ENCODE assay signal across 28 cellular contexts in the genomic region with DNA sequence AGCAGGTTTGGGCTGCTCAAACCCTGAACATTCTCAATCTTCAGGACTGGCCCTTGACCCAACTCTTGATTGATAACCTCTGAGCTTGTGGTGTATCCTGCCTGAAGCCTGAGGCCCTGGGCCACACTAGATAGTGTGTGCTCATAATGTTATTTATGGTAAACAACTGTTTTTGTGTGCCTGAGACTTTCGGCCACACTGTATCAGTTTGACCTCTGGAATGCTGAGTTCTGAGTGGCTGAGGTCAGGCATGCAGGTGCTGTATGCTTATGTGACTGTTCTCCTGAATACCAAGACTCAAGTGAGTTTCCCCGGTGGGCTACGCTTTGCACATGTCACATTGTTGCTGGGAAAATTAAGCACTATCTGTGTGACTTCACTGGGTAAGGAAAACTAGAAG.
"Had no signal": no experiment of that assay in that cellular context is flagged by ENCODE, and none has a peak within 500 bp of the region (broad histone marks: within the 10 kb centered on the region; RNA-seq: fewer than 3 reads in every experiment).

No MANE protein-coding gene starts in this region.

- H3K4me3 ChIP-seq: adrenal gland, body of pancreas, breast epithelium, PC-9 had no signal

- H3K4me1 ChIP-seq: adrenal gland, body of pancreas, breast epithelium had no signal

- H3K9ac ChIP-seq: KMS-11 had no signal

- H3K4me2 ChIP-seq: KMS-11, PC-9 had no signal

- H3K36me3 ChIP-seq: adrenal gland, breast epithelium, WERI-Rb-1 had no signal

- H3K27ac Mint-ChIP-seq: activated CD4-positive, alpha-beta memory T cell treated with anti-CD3 and anti-CD28 coated beads for 36 hours; activated naive CD4-positive, alpha-beta T cell treated with anti-CD3 and anti-CD28 coated beads for 36 hours; activated naive CD4-positive, alpha-beta T cell treated with anti-CD3 and anti-CD28 coated beads, Interleukin-2, amount 50 U/mL, for 72 hours; activated T-helper 1 cell treated with anti-CD3 and anti-CD28 coated beads, Interleukin-12 subunit alpha, Interleukin-12 subunit beta, Interleukin-2, Interleukin-4 antibody, amounts not matched to agents 30 ng/mL and 10 ng/mL and 1 ng/mL, durations not matched to agents 14 hours and 24 hours and 36 hours had no signal

- H3K27me3 ChIP-seq: adrenal gland, body of pancreas, breast epithelium had no signal

- ATAC-seq: activated naive CD4-positive, alpha-beta T cell treated with anti-CD3 and anti-CD28 coated beads, Interleukin-2, amount 50 U/mL, for 72 hours; activated T-cell treated with anti-CD3 and anti-CD28 coated beads, Interleukin-2, amount 50 U/mL, for 4 hours; body of pancreas had no signal

- H3K27ac ChIP-seq: adrenal gland, body of pancreas, breast epithelium, KMS-11, PC-9, RWPE1, WERI-Rb-1 had no signal

- H3K9me3 Mint-ChIP-seq: activated T-helper 1 cell treated with anti-CD3 and anti-CD28 coated beads, Interleukin-12 subunit alpha, Interleukin-12 subunit beta, Interleukin-2, Interleukin-4 antibody, amounts not matched to agents 30 ng/mL and 10 ng/mL and 1 ng/mL, durations not matched to agents 14 hours and 24 hours and 36 hours had no signal

- H3K36me3 Mint-ChIP-seq: activated CD4-positive, alpha-beta memory T cell treated with anti-CD3 and anti-CD28 coated beads for 36 hours had no signal

- H2AFZ ChIP-seq: PC-9 had no signal

- H3K4me3 Mint-ChIP-seq: activated CD4-positive, alpha-beta memory T cell treated with anti-CD3 and anti-CD28 coated beads for 36 hours; activated naive CD4-positive, alpha-beta T cell treated with anti-CD3 and anti-CD28 coated beads for 36 hours; activated T-cell treated with anti-CD3 and anti-CD28 coated beads, Interleukin-2, amount 50 U/mL, for 4 hours; activated T-helper 1 cell treated with anti-CD3 and anti-CD28 coated beads, Interleukin-12 subunit alpha, Interleukin-12 subunit beta, Interleukin-2, Interleukin-4 antibody, amounts not matched to agents 30 ng/mL and 10 ng/mL and 1 ng/mL, durations not matched to agents 14 hours and 24 hours and 36 hours had no signal

- DNase-seq: activated CD4-positive, alpha-beta memory T cell treated with anti-CD3 and anti-CD28 coated beads for 36 hours; activated CD4-positive, alpha-beta T cell treated with anti-CD3 and anti-CD28 coated beads, Interleukin-2, amount 50 U/mL, for 1 hour; activated CD8-positive, alpha-beta memory T cell treated with anti-CD3 and anti-CD28 coated beads, Interleukin-2, amount 50 U/mL, for 4 hours; activated gamma-delta T cell treated with Interleukin-2 at 50 U/mL for 16 hours; activated naive CD4-positive, alpha-beta T cell treated with anti-CD3 and anti-CD28 coated beads for 36 hours; activated T-cell treated with anti-CD3 and anti-CD28 coated beads for 4 hours; activated T-cell treated with anti-CD3 and anti-CD28 coated beads, Interleukin-2, amount 50 U/mL, for 4 hours; adrenal gland; body of pancreas; caudate nucleus; MM.1S; NCI-H1092 treated with DMSO at 0.1 percent for 48 hours; NCI-H146; NCI-H187; NCI-H2029 treated with DMSO at 0.1 percent for 48 hours; NCI-H2171; NCI-H510A; NCI-H526; NCI-H748 treated with DMSO at 0.1 percent for 48 hours; PC-9; Right ventricle myocardium superior; T1000; WERI-Rb-1 had no signal
